13 cellular contexts compared by ENCODE assay signal in genomic region chr13:41133951-41134350, GRCh38. TPM values are rescaled to one million over a fixed set of nuclear protein-coding genes. Genes with fewer than 3 reads are reported as not detected.
A peak's percentile ranks its signal among the peaks of the same experiment; 100 is the strongest.
DNase-seq lines count a peak whose midpoint lies in the region; ATAC-seq, FAIRE-seq and TF ChIP-seq lines count a peak whose summit lies in the region.
"Had no signal": no experiment of that assay in that cellular context is flagged by ENCODE, and none has a peak within 500 bp of the region (broad histone marks: within the 10 kb centered on the region; RNA-seq: fewer than 3 reads in every experiment).

No MANE protein-coding gene starts in this region.

- 48% methylated on average over 6 of the region's 6 CpGs for WGBS in K562 (ENCODE audit: insufficient coverage, low coverage, missing lambda C conversion rate)

- H3K27me3 ChIP-seq in DND-41 (ENCODE audit: insufficient read depth, low read length, poor library complexity) (no peaks in the 10 kb centered on the region), Karpas-422 (ENCODE audit: low read length) (no peaks in the 10 kb centered on the region), K562 (ENCODE audit: control insufficient read depth in 2 of 2, insufficient read depth in 2 of 2, low read length in 2 of 2) (no peaks in the 10 kb centered on the region)
- H3K27me3 ChIP-seq: body of pancreas had no signal

- H4K20me1 ChIP-seq in DND-41 (ENCODE audit: insufficient read depth, low read length) (no peaks in the 10 kb centered on the region), Karpas-422 (ENCODE audit: insufficient read depth, low read depth, low read length) (no peaks in the 10 kb centered on the region; the same call in 1 of the 2 replicates), K562 (replicated peaks; ENCODE audit: control insufficient read depth, insufficient read depth, low read length) (no peaks in the 10 kb centered on the region)

- H3K9ac ChIP-seq in DND-41 (ENCODE audit: low read depth, low read length) (peak overlapping the region; percentile 67; the same call in 1 of the 2 replicates), Karpas-422 (ENCODE audit: low read length) (no peak overlapping the region), K562 (ENCODE audit: insufficient read depth in 1 of 2, low read depth in 2 of 2, low read length in 2 of 2) (no peak overlapping the region)

- in situ Hi-C loops in K562 (cut with MboI) = loop anchor here (5.0 kb wide), 1 partner anchor 58 kb away; the partner anchor contains the start of gene KBTBD7

- DNase-seq in DND-41 (no peak), Karpas-422 (no peak), K562 (ENCODE audit: extremely low read depth in 1 of 4, low spot score in 3 of 4) (peak in 1 of 4 experiments; percentile 16), neural crest cell (ENCODE audit: low read depth, low spot score) (no peak), islet precursor cell (no peak), omental fat pad (ENCODE audit: low spot score) (no peak)
- DNase-seq: activated CD4-positive, alpha-beta T cell treated with anti-CD3 and anti-CD28 coated beads for 48 hours; body of pancreas; EL; SHP77 had no signal

- no peak for TF ChIP-seq RAD21 in K562 (CRISPR knock-in tag; conservative IDR thresholded peaks at IDR 0.05 in 1 of 2, IDR thresholded peaks at IDR 0.05 in 1 of 2)

- H3K36me3 ChIP-seq in DND-41 (ENCODE audit: insufficient read depth, low read length) (peaks cover 8% of the 10 kb centered on the region), Karpas-422 (ENCODE audit: insufficient read depth, low read length) (peaks cover 5% of the 10 kb centered on the region; the same call in 1 of the 2 replicates), K562 (ENCODE audit: control insufficient read depth, insufficient read depth, low read length) (no peaks in the 10 kb centered on the region)
- H3K36me3 ChIP-seq: prostate gland had no signal

- POLR2A ChIA-PET in K562 (lab: Yijun Ruan, JAX) = no interaction called here

- H3K9me3 ChIP-seq in DND-41 (ENCODE audit: insufficient read depth, low read length, severe bottlenecking) = no peaks in the 10 kb centered on the region
- no peaks in the 10 kb centered on the region for H3K9me3 ChIP-seq in Karpas-422 (ENCODE audit: low read length)
- no peaks in the 10 kb centered on the region; the same call in 1 of the 2 replicates for H3K9me3 ChIP-seq in K562 (replicated peaks; ENCODE audit: control insufficient read depth, insufficient read depth, low read depth, low read length)
- H3K9me3 ChIP-seq: body of pancreas, prostate gland had no signal

- no peaks in the 10 kb centered on the region for H3K9me2 ChIP-seq in Karpas-422 (replicated peaks; ENCODE audit: insufficient read depth, low read length)

- H3K9me1 ChIP-seq in K562 (ENCODE audit: control insufficient read depth, insufficient read depth, low read length) = no peaks in the 10 kb centered on the region

- H3K27ac ChIP-seq in DND-41 (ENCODE audit: low read length) = no peak overlapping the region
- H3K27ac ChIP-seq in Karpas-422 (ENCODE audit: low read length) = no peak overlapping the region
- H3K27ac ChIP-seq in K562 (ENCODE audit: extremely low read depth, low read depth, low read length) = no peak overlapping the region; the same call in 2 of the 3 replicates
- H3K27ac ChIP-seq: body of pancreas, prostate gland had no signal

- ATAC-seq in DND-41 (ENCODE audit: insufficient read depth, low read depth) = no peak
- ATAC-seq in K562 = no peak
- no peak for ATAC-seq in GM21381 (IDR thresholded peaks at IDR 0.05; ENCODE audit: unreplicated experiment)
- ATAC-seq in omental fat pad (ENCODE audit: low FRiP score) = no peak
- ATAC-seq: body of pancreas, esophagus mucosa had no signal

- FAIRE-seq in K562 (lab: Jason Lieb, UNC) = no peak

- peaks cover 49% of the 10 kb centered on the region for H3K79me2 ChIP-seq in DND-41 (ENCODE audit: insufficient read depth, low read length)
- peaks cover 38% of the 10 kb centered on the region for H3K79me2 ChIP-seq in Karpas-422 (ENCODE audit: low read length)
- peaks cover 37% of the 10 kb centered on the region for H3K79me2 ChIP-seq in K562 (ENCODE audit: control insufficient read depth, insufficient read depth, low read length)

- H3K4me2 ChIP-seq in DND-41 (ENCODE audit: insufficient read depth, low read length) = peak overlapping the region; percentile 88
- H3K4me2 ChIP-seq in Karpas-422 (ENCODE audit: low read depth, low read length, poor library complexity, severe bottlenecking) = peak overlapping the region; percentile 83
- H3K4me2 ChIP-seq in K562 (ENCODE audit: insufficient read depth, low read length) = peak overlapping the region; percentile 68

- H3K36me3 Mint-ChIP-seq in neural crest cell (ENCODE audit: low read depth) = peaks cover 13% of the 10 kb centered on the region

- H3K27me3 Mint-ChIP-seq in neural crest cell (ENCODE audit: low read depth) = no peaks in the 10 kb centered on the region

- TF ChIP-seq CTCF in DND-41 (IDR thresholded peaks at IDR 0.05; ENCODE audit: borderline replicate concordance, extremely low read depth, low read length, poor library complexity, severe bottlenecking) (no peak), K562 (IDR thresholded peaks at IDR 0.05 in 2 of 3, conservative IDR thresholded peaks at IDR 0.05 in 1 of 3; ENCODE audit: insufficient read depth in 2 of 3, low read depth in 1 of 3, low read length in 3 of 3) (no peak), neural crest cell (conservative IDR thresholded peaks at IDR 0.05) (no peak), omental fat pad (IDR thresholded peaks at IDR 0.05) (no peak)

- BruUV-seq in K562 (replicated peaks; lab: Mats Ljungman, UMichigan) = no TSS peak

- no peak for TF ChIP-seq EP300 in K562 (IDR thresholded peaks at IDR 0.05; ENCODE audit: low read length)

- H3K4me1 Mint-ChIP-seq in neural crest cell = peaks cover 39% of the 10 kb centered on the region

- peak overlapping the region in 1 of 2 experiments; percentile 92; a peak in 2 of 4 replicates for H3K4me3 ChIP-seq in DND-41 (ENCODE audit: low read depth in 1 of 2, low read length in 2 of 2)
- H3K4me3 ChIP-seq in Karpas-422 (ENCODE audit: low read length) = peak overlapping the region; percentile 73; the same call in 1 of the 2 replicates
- H3K4me3 ChIP-seq in K562 = no peak overlapping the region
- H3K4me3 ChIP-seq: body of pancreas, prostate gland had no signal

- intact Hi-C loops in K562 (cut with micrococcal nuclease) = loop anchor here (5.0 kb wide), 2 partner anchors 57 to 72 kb away; partner anchors contain the start of gene WBP4

- H2AFZ ChIP-seq in DND-41 (ENCODE audit: low read depth, low read length) = no peak overlapping the region
- no peak overlapping the region for H2AFZ ChIP-seq in Karpas-422 (ENCODE audit: low read length)
- H2AFZ ChIP-seq in K562 (ENCODE audit: low read depth, low read length) = 0 out of 2 replicates have a peak overlapping the region, but pooled peaks have one; percentile 4

- TF ChIP-seq POLR2A in K562 (conservative IDR thresholded peaks at IDR 0.05) = no peak

- H3K9me3 Mint-ChIP-seq in neural crest cell = no peaks in the 10 kb centered on the region

- peak overlapping the region; percentile 99 for H3K4me3 Mint-ChIP-seq in neural crest cell

- no peak overlapping the region for H3K27ac Mint-ChIP-seq in neural crest cell (ENCODE audit: unreplicated experiment)

- CTCF ChIA-PET in K562 (lab: Yijun Ruan, JAX; ENCODE audit: low intra/inter-chr PET ratio) = no interaction called here

- H3K4me1 ChIP-seq in DND-41 (ENCODE audit: insufficient read depth, low read length) (peaks cover 45% of the 10 kb centered on the region), Karpas-422 (ENCODE audit: low read length) (peaks cover 33% of the 10 kb centered on the region), K562 (replicated peaks in 1 of 2; ENCODE audit: control insufficient read depth in 2 of 2, insufficient read depth in 2 of 2, low read length in 2 of 2) (peaks cover 6 to 11% of the 10 kb centered on the region in 2 experiments; a peak in 4 of 5 replicates)

TF ChIP-seq in K562, 482 proteins besides CTCF, POLR2A, EP300 and RAD21 (continues in another document):
- TF ChIP-seq ZNF511 (CRISPR knock-in tag; IDR thresholded peaks at IDR 0.05) (no peak), RFX1 (IDR thresholded peaks at IDR 0.05) (no peak)

RNA-seq across cellular contexts. Expression of gene KBTBD6, which starts 1.3 kb away (rescaled TPM):
- 7.5 TPM in 2 replicates for total RNA-seq in Karpas-422 (2014; rRNA removed; shearing (Covaris generic); ENCODE audit: low replicate concordance)
- total RNA-seq in K562 (2011; cell fraction: chromatin; rRNA removed; ENCODE audit: low replicate concordance) = 4.5 and 6.3 TPM in 2 replicates
- 5.0 and 5.9 TPM in 2 replicates for total RNA-seq in K562 (2011; cell fraction: nucleolus; rRNA removed)
- total RNA-seq in K562 (2011; cell fraction: nucleoplasm; rRNA removed) = 3.9 and 5.2 TPM in 2 replicates
- total RNA-seq in K562 (2014; rRNA removed) = 3.3 and 4.3 TPM in 2 replicates
- 3.9 TPM in 2 replicates for total RNA-seq in K562 (2014; rRNA removed; fragmentation: Illumina TruSeq; extraction: Trizol)
- 4.6 and 4.9 TPM in 2 replicates for total RNA-seq in K562 (2015; rRNA removed; fragmentation: Illumina TruSeq; extraction: Trizol)
- total RNA-seq in K562 (2021) = 3.8 and 4.9 TPM in 2 replicates
- 2.6 and 3.4 TPM in 2 replicates for polyA plus RNA-seq in K562 (2011; rRNA removed)
- polyA plus RNA-seq in K562 (2011; cell fraction: cytosol; rRNA removed) = 2.6 and 3.2 TPM in 2 replicates
- polyA plus RNA-seq in K562 (2011; cell fraction: nucleus; rRNA removed) = 1.1 and 1.2 TPM in 2 replicates
- polyA plus RNA-seq in K562 (2012) = 2.6 and 3.2 TPM in 2 replicates
- 2.8 and 3.2 TPM in 2 replicates for polyA plus RNA-seq in K562 (2014; fragmentation: Illumina TruSeq; extraction: Trizol)
- polyA plus RNA-seq in K562 (2014; fragmentation: Nextera tagmentation; extraction: Ambion mirVana) = 1 to 10 TPM; 2.1 to 2.8 TPM
- polyA plus RNA-seq in K562 (2014; rRNA removed) = 1.9 and 2.5 TPM in 2 replicates
- 7.6 and 7.7 TPM in 2 replicates for polyA minus RNA-seq in K562 (2011; rRNA and poly(A)+ RNA removed)
- 3.6 and 3.8 TPM in 2 replicates for polyA minus RNA-seq in K562 (2011; cell fraction: cytosol; rRNA and poly(A)+ RNA removed)
- polyA minus RNA-seq in K562 (2011; cell fraction: nucleus; rRNA and poly(A)+ RNA removed) = 2.3 and 4.3 TPM in 2 replicates
- 20.9 and 22.0 TPM in 2 replicates for total RNA-seq in neural crest cell
- 1 to 10 TPM; 4.3 to 8.4 (median 5.6) TPM for total RNA-seq in omental fat pad
